Comparison of ENCODE assay signal across 1 cellular context in genomic region chr21:37627074-37627473, GRCh38.
TF ChIP-seq lines count a peak whose summit lies in the region.

No MANE protein-coding gene starts in this region.

TF ChIP-seq in K562, 482 proteins besides CTCF, POLR2A, EP300 and RAD21:
- no peak for TF ChIP-seq PBX2 (CRISPR knock-in tag; IDR thresholded peaks at IDR 0.05; ENCODE audit: low read depth)
- 0 out of 2 replicates have a peak, but pooled peaks have one; percentile 33 for TF ChIP-seq PBX2 (tag; conservative IDR thresholded peaks at IDR 0.05; ENCODE audit: low read depth)
- peak; percentile 37 for TF ChIP-seq MEIS2 (IDR thresholded peaks at IDR 0.05; ENCODE audit: partially characterized antibody)
- no peak for TF ChIP-seq E2F5 (CRISPR knock-in tag; IDR thresholded peaks at IDR 0.05)
